ENCODE assay signal across 10 cellular contexts in genomic region chr2:136058951-136059530, GRCh38. TPM values are rescaled to one million over a fixed set of nuclear protein-coding genes. Genes with fewer than 3 reads are reported as not detected.
DNase-seq lines count a peak whose midpoint lies in the region; ATAC-seq, FAIRE-seq and TF ChIP-seq lines count a peak whose summit lies in the region.
"Had no signal": no experiment of that assay in that cellular context is flagged by ENCODE, and none has a peak within 500 bp of the region (broad histone marks: within the 10 kb centered on the region; RNA-seq: fewer than 3 reads in every experiment).

No MANE protein-coding gene starts in this region.

- H3K4me1 Mint-ChIP-seq in CD4-positive, alpha-beta memory T cell: peaks cover 42 to 78% (median 56%) of the 10 kb centered on the region in 4 donors

- H3K36me3 Mint-ChIP-seq in CD4-positive, alpha-beta memory T cell: peaks cover 0 to 5% of the 10 kb centered on the region in 2 donors

- H3K27ac ChIP-seq in CD4-positive, alpha-beta memory T cell (ENCODE audit: low read depth, low read length): no peak overlapping the region

- no peak for FAIRE-seq in frontal cortex (lab: Jason Lieb, UNC)
- FAIRE-seq: D721Med had no signal

- no peak for DNase-seq in CD4-positive, alpha-beta memory T cell
- peak; percentile 36 for DNase-seq in NB4 (ENCODE audit: low read depth)
- DNase-seq in T1000 (lab: John Stamatoyannopoulos, UW): no peak
- no peak for DNase-seq in frontal cortex (ENCODE audit: low spot score in 2 of 2)
- DNase-seq in glomerular visceral epithelial cell (ENCODE audit: extremely low spot score): no peak
- DNase-seq: nephron progenitor cell had no signal

- no peaks in the 10 kb centered on the region for H3K9me3 ChIP-seq in CD4-positive, alpha-beta memory T cell (ENCODE audit: control insufficient read depth in 1 of 2, low read length in 2 of 2)

- H3K27me3 Mint-ChIP-seq in CD4-positive, alpha-beta memory T cell: no peaks in the 10 kb centered on the region

- H3K27ac Mint-ChIP-seq in CD4-positive, alpha-beta memory T cell: peak overlapping the region in 5 of 7 donors; percentile 9 to 82 (median 38)
- H3K27ac Mint-ChIP-seq: nephron progenitor cell had no signal

- H3K4me1 ChIP-seq in CD4-positive, alpha-beta memory T cell (ENCODE audit: insufficient read depth, low read length): peaks cover 53% of the 10 kb centered on the region

- intact Hi-C loops in CD4-positive, alpha-beta memory T cell (cut with micrococcal nuclease): no loop called here

- peaks cover 0 to 2% (median 0%) of the 10 kb centered on the region in 8 donors for H3K9me3 Mint-ChIP-seq in CD4-positive, alpha-beta memory T cell

- no peaks in the 10 kb centered on the region for H3K27me3 ChIP-seq in CD4-positive, alpha-beta memory T cell (ENCODE audit: insufficient read depth, low read length)

- TF ChIP-seq POLR2A in NB4 (IDR thresholded peaks at IDR 0.05; ENCODE audit: extremely low read depth, insufficient read length): no peak

- no peak overlapping the region for H3K4me3 ChIP-seq in CD4-positive, alpha-beta memory T cell (ENCODE audit: low read length in 2 of 2)
- H3K4me3 ChIP-seq in NB4 (ENCODE audit: low read depth, low read length): no peak overlapping the region

- CTCF ChIA-PET in CD4-positive, alpha-beta memory T cell (lab: Charles Lee; ENCODE audit: partially characterized antibody): interaction anchor here (0.8 to 1.5 kb wide), 6 partner anchors 9 to 325 kb away, joined by 3 to 4 read pairs (median 4); no protein-coding TSS in a partner anchor

- H3K4me3 Mint-ChIP-seq in CD4-positive, alpha-beta memory T cell: peak overlapping the region in 1 of 8 donors; percentile 31
- H3K4me3 Mint-ChIP-seq: nephron progenitor cell had no signal

- TF ChIP-seq CTCF in NB4 (IDR thresholded peaks at IDR 0.05; ENCODE audit: low read depth, low read length): no peak

- H3K36me3 ChIP-seq in CD4-positive, alpha-beta memory T cell (ENCODE audit: insufficient read depth, low read length): no peaks in the 10 kb centered on the region

- POLR2A ChIA-PET in CD4-positive, alpha-beta memory T cell (lab: Charles Lee; ENCODE audit: partially characterized antibody): interaction anchor here (1.3 to 2.2 kb wide), 3 partner anchors 54 to 73 kb away, joined by 3 to 7 read pairs (median 3); no protein-coding TSS in a partner anchor

- ATAC-seq in GM18909 (IDR thresholded peaks at IDR 0.05; ENCODE audit: poor library complexity, unreplicated experiment) (peak; percentile 64), HG02798 (IDR thresholded peaks at IDR 0.05; ENCODE audit: poor library complexity, unreplicated experiment) (peak; percentile 62), HG02970 (IDR thresholded peaks at IDR 0.05; ENCODE audit: low FRiP score, unreplicated experiment) (no peak)

RNA-seq across cellular contexts. Expression of gene CXCR4, which starts 58.9 kb away (rescaled TPM):
- total RNA-seq in CD4-positive, alpha-beta memory T cell: 100 to 1,000 TPM; 306 to 308 TPM
- polyA plus RNA-seq in CD4-positive, alpha-beta memory T cell: 1,000 to 10,000 TPM in 1 of 2 donors, 100 to 1,000 TPM in 1; 368 to 1,556 TPM
- total RNA-seq in frontal cortex: 68.5 TPM
